13 cellular contexts compared by ENCODE assay signal in genomic region chr19:3967983-3968382, GRCh38. TPM values are rescaled to one million over a fixed set of nuclear protein-coding genes. Genes with fewer than 3 reads are reported as not detected.
DNase-seq lines count a peak whose midpoint lies in the region; ATAC-seq, FAIRE-seq and TF ChIP-seq lines count a peak whose summit lies in the region.
"Not testable (repeated sequence)": the region's sequence is repeated elsewhere in the genome, so short reads cannot be mapped to it uniquely, and the experiment has no call there.
"Had no signal": no experiment of that assay in that cellular context is flagged by ENCODE, and none has a peak within 500 bp of the region (broad histone marks: within the 10 kb centered on the region; RNA-seq: fewer than 3 reads in every experiment).

No MANE protein-coding gene starts in this region.

- in situ Hi-C loops in GM23248 (cut with MboI); gastrocnemius medialis (cut with MboI; ENCODE audit: low sequenced_read_pairs in 4 of 4): not testable (repeated sequence)

- not testable (repeated sequence) for H4K20me1 ChIP-seq in GM23248 (ENCODE audit: insufficient read depth)
- H4K20me1 ChIP-seq in keratinocyte (ENCODE audit: control insufficient read depth, extremely low read depth, insufficient read depth, low read length) = peaks cover 28% of the 10 kb centered on the region

- peak overlapping the region; percentile 95 for H3K27ac ChIP-seq in GM23248
- H3K27ac ChIP-seq in SJSA1 = peak overlapping the region; percentile 67
- peak overlapping the region; percentile 99 to 100 (median 100) for H3K27ac ChIP-seq in esophagus muscularis mucosa (replicated peaks in 1 of 4)
- H3K27ac ChIP-seq in keratinocyte (ENCODE audit: control insufficient read depth, insufficient read depth, low read length) = peak overlapping the region; percentile 94
- H3K27ac ChIP-seq in gastrocnemius medialis = peak overlapping the region; percentile 97 to 100 (median 98)

- not testable (repeated sequence) for ATAC-seq in natural killer cell, gastrocnemius medialis

- not testable (repeated sequence) for FAIRE-seq in keratinocyte (lab: Jason Lieb, UNC)

- peaks cover 44% of the 10 kb centered on the region for H3F3A ChIP-seq in GM23248 (ENCODE audit: insufficient read depth)

- not testable (repeated sequence) for H3K9me3 Mint-ChIP-seq in MCF 10A (ENCODE audit: unreplicated experiment); natural killer cell; type B pancreatic cell

- H3K9me2 ChIP-seq in GM23248 (ENCODE audit: insufficient read depth) = not testable (repeated sequence)

- POLR2A ChIA-PET in MCF 10A (lab: Yijun Ruan, JAX) = interaction anchor here (0.5 to 5.8 kb wide), 9 partner anchors 9 to 521 kb away, joined by 3 to 245 read pairs (median 7); partner anchors contain the start of genes APBA3, EEF2, MRPL54 and PIAS4

- TF ChIP-seq CTCF in MCF 10A (IDR thresholded peaks at IDR 0.05; ENCODE audit: unreplicated experiment); esophagus muscularis mucosa (IDR thresholded peaks at IDR 0.05); keratinocyte (optimal IDR thresholded peaks at IDR 0.05 in 1 of 3, IDR thresholded peaks at IDR 0.05 in 1 of 3, conservative IDR thresholded peaks at IDR 0.05 in 1 of 3; ENCODE audit: extremely low read depth in 1 of 3, insufficient read depth in 2 of 3, low read length in 3 of 3); natural killer cell (IDR thresholded peaks at IDR 0.05); gastrocnemius medialis (IDR thresholded peaks at IDR 0.05 in 4 of 5, conservative IDR thresholded peaks at IDR 0.05 in 1 of 5); type B pancreatic cell (conservative IDR thresholded peaks at IDR 0.05): not testable (repeated sequence)

- H3K27me3 Mint-ChIP-seq in MCF 10A (ENCODE audit: insufficient read depth, unreplicated experiment); natural killer cell (ENCODE audit: low read depth in 2 of 2); type B pancreatic cell: not testable (repeated sequence)

- not testable (repeated sequence) for H3K4me3 Mint-ChIP-seq in MCF 10A (ENCODE audit: unreplicated experiment)
- H3K4me3 Mint-ChIP-seq in natural killer cell = peak overlapping the region; percentile 47
- H3K4me3 Mint-ChIP-seq in type B pancreatic cell = peak overlapping the region; percentile 90

- intact Hi-C loops in MCF 10A (cut with micrococcal nuclease) (loop anchor here (2.0 kb wide), 1 partner anchor 115 kb away; no protein-coding TSS in a partner anchor), gastrocnemius medialis (cut with DNase I; ENCODE audit: low total_unique reads) (loop anchor here (2.0 kb wide), 1 partner anchor 13 kb away; no protein-coding TSS in a partner anchor)
- intact Hi-C loops in esophagus muscularis mucosa (cut with DNase I); natural killer cell (cut with micrococcal nuclease): not testable (repeated sequence)

- H3K9me3 ChIP-seq in GM23248 (ENCODE audit: low read depth); SJSA1 (replicated peaks); esophagus muscularis mucosa; keratinocyte (ENCODE audit: control insufficient read depth, low read depth, low read length); gastrocnemius medialis: not testable (repeated sequence)

- BruUV-seq in MCF 10A (replicated peaks; lab: Mats Ljungman, UMichigan) = not testable (repeated sequence)

- peak overlapping the region; percentile 57 for H3K9ac ChIP-seq in GM23248
- peak overlapping the region; percentile 46 for H3K9ac ChIP-seq in keratinocyte (ENCODE audit: control insufficient read depth, extremely low read depth, insufficient read depth, low read length)

- peak overlapping the region; percentile 46 for H3K4me2 ChIP-seq in GM23248 (ENCODE audit: unreplicated experiment)
- peak overlapping the region; percentile 95 for H3K4me2 ChIP-seq in keratinocyte (ENCODE audit: control insufficient read depth, extremely low read depth, insufficient read depth, low read depth, low read length)

- peaks cover 23% of the 10 kb centered on the region for H3K4me1 ChIP-seq in GM23248 (ENCODE audit: insufficient read depth)
- peaks cover 31% of the 10 kb centered on the region for H3K4me1 ChIP-seq in SJSA1 (replicated peaks)
- peaks cover 52 to 69% (median 64%) of the 10 kb centered on the region in 4 donors for H3K4me1 ChIP-seq in esophagus muscularis mucosa
- H3K4me1 ChIP-seq in keratinocyte (ENCODE audit: control insufficient read depth, extremely low read depth, insufficient read depth, low read length) = peaks cover 22% of the 10 kb centered on the region
- H3K4me1 ChIP-seq in gastrocnemius medialis = peaks cover 42% of the 10 kb centered on the region in 2 donors

- CTCF ChIA-PET in MCF 10A (lab: Yijun Ruan, JAX) = interaction anchor here (0.5 to 2.1 kb wide), 4 partner anchors 115 to 205 kb away, joined by 3 to 14 read pairs (median 8); partner anchors contain the start of gene MRPL54

- H3K4me3 ChIP-seq in GM23248 = peak overlapping the region; percentile 45
- H3K4me3 ChIP-seq in SJSA1 = not testable (repeated sequence)
- H3K4me3 ChIP-seq in esophagus muscularis mucosa = peak overlapping the region; percentile 24 to 99 (median 34)
- H3K4me3 ChIP-seq in keratinocyte (ENCODE audit: control insufficient read depth in 2 of 3, extremely low read depth in 1 of 3, insufficient read depth in 2 of 3, low read depth in 1 of 3, low read length in 3 of 3) = peak overlapping the region in 1 of 3 experiments; percentile 46
- H3K4me3 ChIP-seq in gastrocnemius medialis = peak overlapping the region in 1 of 4 donors; percentile 4

- H3K4me1 Mint-ChIP-seq in MCF 10A (ENCODE audit: insufficient read depth, unreplicated experiment) (peaks cover 18% of the 10 kb centered on the region), natural killer cell (peaks cover 22 to 29% of the 10 kb centered on the region in 2 donors), type B pancreatic cell (ENCODE audit: unreplicated experiment) (peaks cover 27% of the 10 kb centered on the region)

- not testable (repeated sequence) for TF ChIP-seq POLR2A in esophagus muscularis mucosa (IDR thresholded peaks at IDR 0.05; ENCODE audit: low read depth); gastrocnemius medialis (IDR thresholded peaks at IDR 0.05)

- not testable (repeated sequence) for DNase-seq in GM23248; SJSA1 (ENCODE audit: low read depth in 1 of 2, low spot score in 2 of 2); MCF 10A (ENCODE audit: unreplicated experiment); esophagus muscularis mucosa (ENCODE audit: extremely low spot score); keratinocyte (ENCODE audit: low read depth, low spot score); natural killer cell; gastrocnemius medialis; type B pancreatic cell (ENCODE audit: extremely low spot score, unreplicated experiment)

- H2AFZ ChIP-seq in GM23248; keratinocyte (ENCODE audit: control insufficient read depth, low read length): not testable (repeated sequence)

- not testable (repeated sequence) for TF ChIP-seq EP300 in esophagus muscularis mucosa (IDR thresholded peaks at IDR 0.05)

- dilution Hi-C loops in keratinocyte (cut with MboI; ENCODE audit: extremely low pct_ligation_motif_present, low sequenced_read_pairs) = not testable (repeated sequence)

- H3K36me3 Mint-ChIP-seq in MCF 10A (ENCODE audit: insufficient read depth, unreplicated experiment) = peaks cover 77% of the 10 kb centered on the region
- not testable (repeated sequence) for H3K36me3 Mint-ChIP-seq in natural killer cell
- H3K36me3 Mint-ChIP-seq in type B pancreatic cell = peaks cover 14% of the 10 kb centered on the region

- H3K27ac Mint-ChIP-seq in MCF 10A (ENCODE audit: low read depth, unreplicated experiment) (peak overlapping the region; percentile 88), type B pancreatic cell (peak overlapping the region; percentile 94)
- H3K27ac Mint-ChIP-seq in natural killer cell = not testable (repeated sequence)

- H3K79me2 ChIP-seq in GM23248 (ENCODE audit: insufficient read depth) = peaks cover 66% of the 10 kb centered on the region
- peaks cover 57% of the 10 kb centered on the region for H3K79me2 ChIP-seq in keratinocyte (ENCODE audit: control insufficient read depth, insufficient read depth, low read length)

- WGBS in GM23248 (ENCODE audit: low coverage in 1 of 2, low lambda C conversion rate in 2 of 2, missing lambda C conversion rate in 2 of 2), 2 experiments = 74 to 76% methylated on average over 12 of the region's 12 CpGs
- WGBS in esophagus muscularis mucosa = 83% methylated on average over 12 of the region's 12 CpGs

- H3K36me3 ChIP-seq in GM23248 (ENCODE audit: low read depth) (peaks cover 16% of the 10 kb centered on the region; the same call in 1 of the 2 replicates), SJSA1 (peaks cover 76% of the 10 kb centered on the region), esophagus muscularis mucosa (peaks cover 24 to 58% (median 52%) of the 10 kb centered on the region in 4 donors), keratinocyte (ENCODE audit: control insufficient read depth in 2 of 2, extremely low read depth in 1 of 2, insufficient read depth in 2 of 2, low read length in 2 of 2) (peaks cover 32 to 36% of the 10 kb centered on the region in 2 experiments), gastrocnemius medialis (peaks cover 0 to 42% of the 10 kb centered on the region in 2 donors)

- H3K9me1 ChIP-seq in keratinocyte (ENCODE audit: control insufficient read depth, extremely low read depth, insufficient read depth, low read length) = not testable (repeated sequence)

- not testable (repeated sequence) for H3K27me3 ChIP-seq in GM23248 (replicated peaks; ENCODE audit: insufficient read depth); SJSA1 (replicated peaks); esophagus muscularis mucosa; keratinocyte (ENCODE audit: control insufficient read depth, extremely low read depth, insufficient read depth, low read length); gastrocnemius medialis

RNA-seq across cellular contexts. Expression of gene DAPK3, which starts 2.9 kb away (rescaled TPM):
- total RNA-seq in GM23248 (2014; rRNA removed; shearing (Covaris generic)) = 167 and 194 TPM in 2 replicates
- polyA plus RNA-seq in GM23248 (2016; fragmentation: Nextera tagmentation; extraction: Ambion mirVana) (47.6 and 51.1 TPM in 2 replicates), keratinocyte (57.3 to 94.7 TPM (median 60.8 TPM) in 3 replicates)
- 151 and 202 TPM in 2 replicates for total RNA-seq in SJSA1 (2014; rRNA removed; shearing (Covaris generic))
- total RNA-seq in MCF 10A (2022) (60.9 and 61.2 TPM in 2 replicates), esophagus muscularis mucosa (100 to 1,000 TPM; 140 to 226 (median 212) TPM), natural killer cell (10 to 100 TPM; 54.3 to 66.4 (median 58.1) TPM), gastrocnemius medialis (100 to 1,000 TPM in 3 of 4 donors, 10 to 100 TPM in 1; 61.3 to 135 (median 115) TPM), type B pancreatic cell (ENCODE audit: low replicate concordance) (83.5 and 93.0 TPM in 2 replicates)
- 89.3 TPM for polyA plus RNA-seq in keratinocyte (2011; ENCODE audit: low read depth)
- 60.2 and 106 TPM in 2 replicates for polyA plus RNA-seq in keratinocyte (2011; cell fraction: cytosol; rRNA removed)
- polyA plus RNA-seq in keratinocyte (2011; cell fraction: nucleus; rRNA removed) = 129 and 173 TPM in 2 replicates
- 70.8 and 89.7 TPM in 2 replicates for polyA plus RNA-seq in keratinocyte (2012; ENCODE audit: low replicate concordance)
- polyA minus RNA-seq in keratinocyte = 48.0 to 162 TPM (median 77.5 TPM) in 3 replicates
- 104 TPM for polyA minus RNA-seq in keratinocyte (2011; cell fraction: cytosol; rRNA and poly(A)+ RNA removed)
- 78.9 and 95.9 TPM in 2 replicates for polyA minus RNA-seq in keratinocyte (2011; cell fraction: nucleus; rRNA and poly(A)+ RNA removed)

RNA-seq across cellular contexts. Expression of gene EEF2, which starts 17.3 kb away (rescaled TPM):
- total RNA-seq in GM23248 (2014; rRNA removed; shearing (Covaris generic)) = 2,755 and 2,906 TPM in 2 replicates
- 326 and 331 TPM in 2 replicates for polyA plus RNA-seq in GM23248 (2016; fragmentation: Nextera tagmentation; extraction: Ambion mirVana)
- 1,069 and 1,568 TPM in 2 replicates for total RNA-seq in SJSA1 (2014; rRNA removed; shearing (Covaris generic))
- total RNA-seq in MCF 10A (2022) = 2,296 and 3,126 TPM in 2 replicates
- 1,000 to 10,000 TPM; 2,280 to 3,286 (median 2,635) TPM for total RNA-seq in esophagus muscularis mucosa
- 884 to 1,193 TPM (median 1,022 TPM) in 3 replicates for polyA plus RNA-seq in keratinocyte
- 6,584 TPM for polyA plus RNA-seq in keratinocyte (2011; ENCODE audit: low read depth)
- polyA plus RNA-seq in keratinocyte (2011; cell fraction: cytosol; rRNA removed) = 621 and 1,440 TPM in 2 replicates
- polyA plus RNA-seq in keratinocyte (2011; cell fraction: nucleus; rRNA removed) = 422 and 581 TPM in 2 replicates
- 2,384 and 2,702 TPM in 2 replicates for polyA plus RNA-seq in keratinocyte (2012; ENCODE audit: low replicate concordance)
- 880 to 1,449 TPM (median 1,221 TPM) in 3 replicates for polyA minus RNA-seq in keratinocyte
- 2,791 TPM for polyA minus RNA-seq in keratinocyte (2011; cell fraction: cytosol; rRNA and poly(A)+ RNA removed)
- 560 and 618 TPM in 2 replicates for polyA minus RNA-seq in keratinocyte (2011; cell fraction: nucleus; rRNA and poly(A)+ RNA removed)
- total RNA-seq in natural killer cell = 1,000 to 10,000 TPM; 1,302 to 1,442 (median 1,437) TPM
- total RNA-seq in gastrocnemius medialis = 1,000 to 10,000 TPM; 1,701 to 2,714 (median 2,440) TPM
- 2,827 and 2,929 TPM in 2 replicates for total RNA-seq in type B pancreatic cell (ENCODE audit: low replicate concordance)

RNA-seq across cellular contexts. Expression of gene NMRK2, which starts 35.1 kb away (rescaled TPM):
- not detected in 2 replicates for total RNA-seq in GM23248 (2014; rRNA removed; shearing (Covaris generic))
- polyA plus RNA-seq in GM23248 (2016; fragmentation: Nextera tagmentation; extraction: Ambion mirVana) (not detected in 2 replicates), keratinocyte (not detected in 3 replicates)
- total RNA-seq in SJSA1 (2014; rRNA removed; shearing (Covaris generic)) = not detected in 2 replicates
- total RNA-seq in MCF 10A (2022) (not detected in 2 replicates), esophagus muscularis mucosa (1 to 10 TPM in 1 of 4 donors, under 1 TPM in 2, not detected in 1; 0.39 to 2.1 (median 0.69) TPM), natural killer cell (not detected), gastrocnemius medialis (100 to 1,000 TPM in 2 of 4 donors, 10 to 100 TPM in 2; 46.3 to 168 (median 106) TPM), type B pancreatic cell (ENCODE audit: low replicate concordance) (0.65 TPM in 1 of 2 replicates, not detected in the other)
- polyA plus RNA-seq in keratinocyte (2011; ENCODE audit: low read depth) = not detected
- not detected in 2 replicates for polyA plus RNA-seq in keratinocyte (2011; cell fraction: cytosol; rRNA removed)
- polyA plus RNA-seq in keratinocyte (2011; cell fraction: nucleus; rRNA removed) = not detected in 2 replicates
- 0.38 TPM in 1 of 2 replicates, not detected in the other for polyA plus RNA-seq in keratinocyte (2012; ENCODE audit: low replicate concordance)
- polyA minus RNA-seq in keratinocyte = not detected in 3 replicates
- not detected for polyA minus RNA-seq in keratinocyte (2011; cell fraction: cytosol; rRNA and poly(A)+ RNA removed)
- not detected in 2 replicates for polyA minus RNA-seq in keratinocyte (2011; cell fraction: nucleus; rRNA and poly(A)+ RNA removed)
- total RNA-seq: activated CD4-positive, alpha-beta memory T cell treated with anti-CD3 and anti-CD28 coated beads for 36 hours; Calu3; frontal cortex; omental fat pad; T-cell had no signal

RNA-seq across cellular contexts. Expression of gene PIAS4, which starts 39.6 kb away (rescaled TPM):
- 16.8 and 21.0 TPM in 2 replicates for total RNA-seq in GM23248 (2014; rRNA removed; shearing (Covaris generic))
- polyA plus RNA-seq in GM23248 (2016; fragmentation: Nextera tagmentation; extraction: Ambion mirVana) (6.9 and 9.1 TPM in 2 replicates), keratinocyte (6.1 to 11.4 TPM (median 7.5 TPM) in 3 replicates)
- total RNA-seq in SJSA1 (2014; rRNA removed; shearing (Covaris generic)) = 17.3 and 20.7 TPM in 2 replicates
- total RNA-seq in MCF 10A (2022) (15.1 and 31.4 TPM in 2 replicates), esophagus muscularis mucosa (10 to 100 TPM; 16.6 to 34.1 (median 24.8) TPM), natural killer cell (10 to 100 TPM; 25.4 to 39.4 (median 26.8) TPM), gastrocnemius medialis (10 to 100 TPM; 15.5 to 20.0 (median 17.5) TPM), type B pancreatic cell (ENCODE audit: low replicate concordance) (39.8 and 42.3 TPM in 2 replicates)
- 18.7 TPM for polyA plus RNA-seq in keratinocyte (2011; ENCODE audit: low read depth)
- 6.4 and 13.1 TPM in 2 replicates for polyA plus RNA-seq in keratinocyte (2011; cell fraction: cytosol; rRNA removed)
- polyA plus RNA-seq in keratinocyte (2011; cell fraction: nucleus; rRNA removed) = 12.7 and 17.1 TPM in 2 replicates
- 20.0 and 20.7 TPM in 2 replicates for polyA plus RNA-seq in keratinocyte (2012; ENCODE audit: low replicate concordance)
- 7.4 to 42.2 TPM (median 7.6 TPM) in 3 replicates for polyA minus RNA-seq in keratinocyte
- 7.7 TPM for polyA minus RNA-seq in keratinocyte (2011; cell fraction: cytosol; rRNA and poly(A)+ RNA removed)
- polyA minus RNA-seq in keratinocyte (2011; cell fraction: nucleus; rRNA and poly(A)+ RNA removed) = 8.4 and 9.0 TPM in 2 replicates

Comparison
In these comparisons a context has a peak if more than half of its experiments do, and no peak if none do; other contexts are left out.
1. RNA of gene NMRK2, which starts 35.1 kb away (total RNA-seq): 46.3 to 168 TPM in gastrocnemius medialis; 0.39 to 2.1 TPM in esophagus muscularis mucosa, 0.65 TPM in type B pancreatic cell, not detected in GM23248, not detected in SJSA1, not detected in MCF 10A and not detected in natural killer cell; every median in the first group is over 10 times any median in the second.
2. Peak in every context shown above with its lines, with median percentiles within 50 percentile points of each other: H3K27ac ChIP-seq.